Comparison of ENCODE assay signal across 1 cellular context in the genomic region with DNA sequence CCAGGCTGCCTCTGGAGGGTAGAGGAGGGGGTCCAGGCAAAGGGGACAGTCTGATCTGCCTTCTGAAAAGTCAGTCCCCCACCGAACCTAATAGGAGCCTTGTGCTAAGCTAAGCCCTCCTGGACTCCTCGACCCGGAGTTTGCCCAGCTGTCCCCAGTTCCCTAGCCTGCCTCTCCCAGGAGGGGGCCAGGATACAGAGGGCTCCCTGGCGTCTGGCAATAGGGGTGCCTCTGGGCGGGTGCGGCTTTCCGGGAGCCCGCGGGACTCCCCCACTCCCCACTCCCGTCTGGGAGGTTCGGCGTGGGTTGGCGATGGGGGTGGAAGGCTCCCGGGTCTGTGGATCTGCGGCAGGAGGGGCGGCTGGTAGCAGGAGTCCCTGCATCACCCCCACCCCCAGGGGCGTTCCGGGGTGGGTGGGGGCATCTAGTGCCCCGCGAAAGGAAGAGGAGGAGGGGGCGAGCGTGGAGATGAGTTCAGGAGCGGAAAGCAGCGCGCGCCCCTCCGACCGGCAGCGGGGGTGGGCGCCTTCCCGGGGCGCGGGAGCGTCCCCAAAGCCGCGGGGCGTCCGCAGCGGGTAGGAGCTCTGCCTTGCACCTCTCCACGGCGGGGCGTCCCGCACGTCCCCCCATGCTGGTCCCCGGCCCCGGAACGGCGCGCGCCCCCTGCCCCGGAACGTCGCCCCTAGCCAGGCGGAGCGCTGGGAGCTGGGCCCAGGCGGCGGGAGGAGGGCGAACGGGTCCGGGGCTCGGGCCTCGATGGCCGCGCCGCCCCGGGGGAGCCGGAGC.
TF ChIP-seq lines count a peak whose summit lies in the region.

No MANE protein-coding gene starts in this region.

TF ChIP-seq in IMR-90, 13 proteins besides CTCF, POLR2A, EP300 and RAD21 (continued from another document):
- no peak for TF ChIP-seq USF2 (IDR thresholded peaks at IDR 0.05; ENCODE audit: low read depth, low read length)
- TF ChIP-seq RCOR1 (IDR thresholded peaks at IDR 0.05; ENCODE audit: insufficient replicate concordance, low read length) = no peak
